20 cellular contexts compared by ENCODE assay signal in the genomic region with DNA sequence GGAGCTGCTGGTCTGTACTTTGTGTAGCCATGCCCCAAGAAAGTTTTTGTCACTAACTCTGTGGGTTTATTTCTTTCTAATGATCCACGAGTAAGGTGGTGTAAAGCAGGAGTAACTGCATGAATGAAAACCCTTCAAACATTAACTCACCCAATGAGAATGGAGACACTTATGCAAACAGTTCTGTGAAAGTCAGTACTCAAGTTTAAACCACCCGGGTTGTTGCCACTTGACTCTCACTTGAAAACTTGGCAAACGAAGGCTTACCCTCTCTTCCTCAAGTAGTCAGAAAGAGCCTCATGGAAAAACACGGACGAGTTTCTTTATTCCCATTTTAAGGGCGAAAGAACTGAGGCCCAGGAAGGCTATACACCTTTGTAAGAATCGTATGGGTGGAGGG.
"Had no signal": no experiment of that assay in that cellular context is flagged by ENCODE, and none has a peak within 500 bp of the region (broad histone marks: within the 10 kb centered on the region; RNA-seq: fewer than 3 reads in every experiment).

No MANE protein-coding gene starts in this region.

- DNase-seq: colonic mucosa; effector CD8-positive, alpha-beta T cell; endodermal cell; foreskin fibroblast; gastrocnemius medialis; head of caudate nucleus; naive thymus-derived CD8-positive, alpha-beta T cell; nephron progenitor cell; nucleus accumbens; right cardiac atrium; sigmoid colon; stimulated activated CD4-positive, alpha-beta T cell treated with anti-CD3 and anti-CD28 coated beads, Interleukin-4, amount 100 ng/mL, for 4 hours; stimulated activated naive CD8-positive, alpha-beta T cell treated with anti-CD3 and anti-CD28 coated beads, Interleukin-15, Interleukin-2, amounts not matched to agents 100 U/mL and 50 U/mL, for 24 hours; transverse colon had no signal

- H3K9me3 ChIP-seq: colonic mucosa, gastrocnemius medialis, prostate gland, sigmoid colon, thoracic aorta, transverse colon had no signal

- H3K4me1 ChIP-seq: colonic mucosa, gastrocnemius medialis, prostate gland, sigmoid colon, transverse colon had no signal

- H3K4me3 ChIP-seq: colonic mucosa, gastrocnemius medialis, prostate gland, sigmoid colon, thoracic aorta, transverse colon had no signal

- H3K27ac ChIP-seq: colonic mucosa, epithelial cell of prostate, gastrocnemius medialis, prostate gland, sigmoid colon, thoracic aorta, transverse colon had no signal

- H3K27me3 ChIP-seq: colonic mucosa, gastrocnemius medialis, sigmoid colon, transverse colon had no signal

- ATAC-seq: esophagus mucosa; gastrocnemius medialis; left lobe of liver; naive thymus-derived CD8-positive, alpha-beta T cell; right cardiac atrium; stimulated activated memory B cell treated with anti-CD40 and anti-IgM and Interleukin-4, amounts not matched to agents 10 μg/mL and 1 μg/mL and 100 μg/mL, for 72 hours; stimulated activated naive CD8-positive, alpha-beta T cell treated with anti-CD3 and anti-CD28 coated beads, Interleukin-15, Interleukin-2, amounts not matched to agents 100 U/mL and 50 U/mL, for 24 hours had no signal

- H3K36me3 ChIP-seq: colonic mucosa, gastrocnemius medialis, prostate gland, sigmoid colon, thoracic aorta, transverse colon had no signal
